Comparison of ENCODE assay signal across 16 cellular contexts in the genomic region with DNA sequence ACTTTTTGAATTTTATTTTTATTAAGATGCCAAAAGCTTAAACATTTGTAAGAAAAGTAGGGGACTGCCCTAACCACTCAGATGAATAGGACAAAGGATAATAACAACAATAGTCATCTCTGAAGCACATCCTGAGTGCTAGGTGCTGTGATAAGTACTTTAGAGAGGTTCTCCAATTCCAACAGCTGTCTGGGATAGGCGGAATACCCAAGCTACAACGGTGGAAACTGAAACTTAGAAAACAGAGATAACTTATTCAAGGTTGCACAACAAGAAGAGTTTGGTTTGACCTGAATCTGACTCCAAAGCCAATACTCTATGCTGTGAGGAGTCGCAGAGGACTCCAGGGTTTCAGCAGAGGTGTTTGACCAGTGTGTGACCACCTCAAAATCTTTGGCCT. TPM values are rescaled to one million over a fixed set of nuclear protein-coding genes. Genes with fewer than 3 reads are reported as not detected.
DNase-seq lines count a peak whose midpoint lies in the region; ATAC-seq, FAIRE-seq and TF ChIP-seq lines count a peak whose summit lies in the region.
"Had no signal": no experiment of that assay in that cellular context is flagged by ENCODE, and none has a peak within 500 bp of the region (broad histone marks: within the 10 kb centered on the region; RNA-seq: fewer than 3 reads in every experiment).

No MANE protein-coding gene starts in this region.

- DNase-seq in HepG2 (ENCODE audit: low spot score) = no peak
- no peak for DNase-seq in right lobe of liver
- no peak for DNase-seq in PC-9
- no peak for DNase-seq in hepatocyte (ENCODE audit: low spot score)
- no peak for DNase-seq in GM20000 (ENCODE audit: low spot score)
- no peak for DNase-seq in SKM-1 (lab: John Stamatoyannopoulos, UW; ENCODE audit: unreplicated experiment)
- DNase-seq in NCI-H1048 (lab: John Stamatoyannopoulos, UW) = no peak
- DNase-seq: gastrocnemius medialis; Karpas-422; NCI-H187; pancreas; stimulated activated CD4-positive, alpha-beta T cell treated with anti-CD3 and anti-CD28 coated beads, Interleukin-12 subunit alpha, Interleukin-12 subunit beta, amount 100 ng/mL, for 4 hours; substantia nigra had no signal

- H3K4me3 ChIP-seq in HepG2 (replicated peaks in 1 of 3; ENCODE audit: insufficient read depth in 1 of 3, low read depth in 2 of 3, low read length in 3 of 3) (peak overlapping the region in 1 of 3 experiments; percentile 93; a peak in 1 of 6 replicates), right lobe of liver (no peak overlapping the region), PC-9 (no peak overlapping the region; the same call in 1 of the 2 replicates), hepatocyte (no peak overlapping the region)
- H3K4me3 ChIP-seq: ascending aorta, gastrocnemius medialis, pancreas had no signal

- TF ChIP-seq EP300 in HepG2 (IDR thresholded peaks at IDR 0.05; ENCODE audit: low read depth in 2 of 2, low read length in 2 of 2) (no peak), HepG2 (CRISPR knock-in tag; IDR thresholded peaks at IDR 0.05; ENCODE audit: borderline replicate concordance) (no peak)

- H3K4me2 ChIP-seq in HepG2 (ENCODE audit: low read depth, low read length) (peak overlapping the region; percentile 95), PC-9 (peak overlapping the region; percentile 90), hepatocyte (peak overlapping the region; percentile 90)

- H3K9me3 ChIP-seq in HepG2 (ENCODE audit: low read length) (no peaks in the 10 kb centered on the region), right lobe of liver (no peaks in the 10 kb centered on the region), PC-9 (ENCODE audit: insufficient read depth, low read depth) (no peaks in the 10 kb centered on the region), hepatocyte (ENCODE audit: low read depth) (no peaks in the 10 kb centered on the region)
- H3K9me3 ChIP-seq: ascending aorta, gastrocnemius medialis, pancreas had no signal

- no peak for TF ChIP-seq CTCF in HepG2 (CRISPR knock-in tag; IDR thresholded peaks at IDR 0.05)
- no peak for TF ChIP-seq CTCF in right lobe of liver (IDR thresholded peaks at IDR 0.05)
- TF ChIP-seq CTCF in PC-9 (conservative IDR thresholded peaks at IDR 0.05) = no peak
- no peak for TF ChIP-seq CTCF in hepatocyte (IDR thresholded peaks at IDR 0.05; ENCODE audit: poor library complexity)
- TF ChIP-seq CTCF in GM20000 (IDR thresholded peaks at IDR 0.05; ENCODE audit: extremely low read depth, missing control alignments) = no peak

- ATAC-seq in HepG2 (no peak), right lobe of liver (no peak), GM18511 (IDR thresholded peaks at IDR 0.05; ENCODE audit: unreplicated experiment) (no peak)
- ATAC-seq: gastrocnemius medialis, HCT116, pancreas had no signal

- in situ Hi-C loops in HepG2 (cut with HindIII; ENCODE audit: extremely low pct_ligation_motif_present, low pct_unique_long_range_greater_than_20kb) = loop anchor here (25.0 kb wide), 1 partner anchor 546 kb away; the partner anchor contains the start of genes ADO and EGR2

- H3K27me3 ChIP-seq in HepG2 (ENCODE audit: control insufficient read depth in 1 of 2, insufficient read depth in 2 of 2, low read length in 2 of 2) = no peaks in the 10 kb centered on the region
- no peaks in the 10 kb centered on the region for H3K27me3 ChIP-seq in right lobe of liver
- no peaks in the 10 kb centered on the region for H3K27me3 ChIP-seq in PC-9 (ENCODE audit: insufficient read depth, low read depth)
- H3K27me3 ChIP-seq in hepatocyte = no peaks in the 10 kb centered on the region
- H3K27me3 ChIP-seq: ascending aorta, pancreas had no signal

- H2AFZ ChIP-seq in HepG2 (ENCODE audit: low read length) = no peak overlapping the region
- H2AFZ ChIP-seq in PC-9 = no peak overlapping the region
- no peak overlapping the region for H2AFZ ChIP-seq in hepatocyte

- H3K79me2 ChIP-seq in HepG2 (ENCODE audit: insufficient read depth, low read length) (peaks cover 37% of the 10 kb centered on the region), PC-9 (ENCODE audit: low read depth) (peaks cover 47% of the 10 kb centered on the region), hepatocyte (peaks cover 31% of the 10 kb centered on the region)

- BruUV-seq in HepG2 (replicated peaks; lab: Mats Ljungman, UMichigan) = no TSS peak
- BruUV-seq in PC-9 (replicated peaks; lab: Mats Ljungman, UMichigan) = no TSS peak

- no peaks in the 10 kb centered on the region for H3K9me2 ChIP-seq in PC-9 (ENCODE audit: insufficient read depth)
- no peaks in the 10 kb centered on the region for H3K9me2 ChIP-seq in hepatocyte (replicated peaks; ENCODE audit: insufficient read depth)

- H3K9ac ChIP-seq in HepG2 (ENCODE audit: insufficient read depth, low read depth, low read length) = no peak overlapping the region; the same call in 1 of the 2 replicates

- POLR2A ChIA-PET in HepG2 (lab: Yijun Ruan, JAX) = no interaction called here
- POLR2A ChIA-PET in PC-9 (lab: Charles Lee; ENCODE audit: unreplicated experiment) = interaction anchor here (0.6 kb wide), 3 partner anchors 117 to 1363 kb away, joined by 3 to 7 read pairs (median 3); no protein-coding TSS in a partner anchor

- H3K27ac ChIP-seq in HepG2 (ENCODE audit: extremely low read length, insufficient read depth, low read length) (no peak overlapping the region), right lobe of liver (no peak overlapping the region), PC-9 (no peak overlapping the region), hepatocyte (no peak overlapping the region)
- H3K27ac ChIP-seq: ascending aorta, gastrocnemius medialis, pancreas had no signal

- H3K36me3 ChIP-seq in HepG2 (replicated peaks in 1 of 2; ENCODE audit: control insufficient read depth in 1 of 2, insufficient read depth in 2 of 2, low read length in 2 of 2) (no peaks in the 10 kb centered on the region; a peak in 1 of 5 replicates), right lobe of liver (no peaks in the 10 kb centered on the region), PC-9 (ENCODE audit: low read depth) (no peaks in the 10 kb centered on the region), hepatocyte (replicated peaks; ENCODE audit: insufficient read depth, low read depth) (no peaks in the 10 kb centered on the region)
- H3K36me3 ChIP-seq: ascending aorta, gastrocnemius medialis, pancreas had no signal

- TF ChIP-seq RAD21 in HepG2 (CRISPR knock-in tag; IDR thresholded peaks at IDR 0.05) = no peak

- H3K4me1 ChIP-seq in HepG2 (ENCODE audit: insufficient read depth, low read length) (peaks cover 48% of the 10 kb centered on the region), right lobe of liver (peaks cover 0 to 6% (median 0%) of the 10 kb centered on the region in 4 donors), PC-9 (replicated peaks; ENCODE audit: insufficient read depth) (peaks cover 33% of the 10 kb centered on the region), hepatocyte (ENCODE audit: insufficient read depth) (peaks cover 3% of the 10 kb centered on the region)

- TF ChIP-seq POLR2A in HepG2 (IDR thresholded peaks at IDR 0.05; ENCODE audit: insufficient read depth in 1 of 2, low read depth in 2 of 2, low read length in 2 of 2) = no peak
- no peak for TF ChIP-seq POLR2A in right lobe of liver (IDR thresholded peaks at IDR 0.05)

- CTCF ChIA-PET in HepG2 (lab: Yijun Ruan, JAX; ENCODE audit: low intra/inter-chr PET ratio, low total read pairs) (no interaction called here), PC-9 (lab: Charles Lee) (interaction anchor here (0.6 to 0.7 kb wide), 2 partner anchors 431 to 1099 kb away, joined by 3 read pairs; no protein-coding TSS in a partner anchor)

- H4K20me1 ChIP-seq in HepG2 (ENCODE audit: insufficient read depth, low read length) (no peaks in the 10 kb centered on the region), PC-9 (ENCODE audit: insufficient read depth) (no peaks in the 10 kb centered on the region), hepatocyte (ENCODE audit: insufficient read depth, poor library complexity, severe bottlenecking) (no peaks in the 10 kb centered on the region)

- WGBS in HepG2 (ENCODE audit: low lambda C conversion rate) = 54% methylated on average over 3 of the region's 3 CpGs
- WGBS in right lobe of liver (ENCODE audit: insufficient coverage, low coverage, low lambda C conversion rate, missing lambda C conversion rate) = 36% methylated on average over 3 of the region's 3 CpGs
- WGBS in hepatocyte (ENCODE audit: low lambda C conversion rate, missing lambda C conversion rate) = 62% methylated on average over 3 of the region's 3 CpGs

- intact Hi-C loops in HepG2 (cut with micrococcal nuclease; ENCODE audit: unreplicated experiment) (loop anchor here (5.0 to 10.0 kb wide), 5 partner anchors 106 to 538 kb away; partner anchors contain the start of genes ADO, ARID5B and ZNF365), right lobe of liver (cut with DNase I) (no loop called here), PC-9 (cut with micrococcal nuclease; ENCODE audit: unreplicated experiment) (loop anchor here (5.0 kb wide), 2 partner anchors 56 to 551 kb away; partner anchors contain the start of gene EGR2)

- no peak for FAIRE-seq in HepG2 (lab: Jason Lieb, UNC)
- FAIRE-seq: pancreas had no signal

- peaks cover 11% of the 10 kb centered on the region; the same call in 1 of the 2 replicates for H3F3A ChIP-seq in PC-9 (ENCODE audit: insufficient read depth, low read depth)

RNA-seq across cellular contexts. Expression of gene RTKN2, which starts 2.0 kb away (rescaled TPM):
- 7.0 and 10.8 TPM in 2 replicates for total RNA-seq in HepG2 (2016; rRNA removed; fragmentation: Illumina TruSeq; extraction: Trizol)
- 1.7 and 2.3 TPM in 2 replicates for total RNA-seq in HepG2 (2016; cell fraction: cytosol; rRNA removed; fragmentation: Illumina TruSeq; extraction: Trizol; ENCODE audit: low read depth)
- 6.6 and 10.1 TPM in 2 replicates for total RNA-seq in HepG2 (2016; cell fraction: insoluble cytoplasmic fraction; rRNA removed; fragmentation: Illumina TruSeq; extraction: Trizol)
- total RNA-seq in HepG2 (2016; cell fraction: membrane; rRNA removed; fragmentation: Illumina TruSeq; extraction: Trizol) = 3.9 and 4.5 TPM in 2 replicates
- 13.5 and 13.9 TPM in 2 replicates for total RNA-seq in HepG2 (2016; cell fraction: nucleus; rRNA removed; fragmentation: Illumina TruSeq; extraction: Trizol)
- 1.2 and 2.2 TPM in 2 replicates for polyA plus RNA-seq in HepG2 (2011; rRNA removed)
- 0.67 and 0.70 TPM in 2 replicates for polyA plus RNA-seq in HepG2 (2011; cell fraction: cytosol; rRNA removed)
- 1.4 and 1.6 TPM in 2 replicates for polyA plus RNA-seq in HepG2 (2011; cell fraction: nucleus; rRNA removed)
- polyA plus RNA-seq in HepG2 (2012) = 1.5 and 3.2 TPM in 2 replicates
- polyA plus RNA-seq in HepG2 (2016; cell fraction: cytosol; fragmentation: Illumina TruSeq; extraction: Trizol; ENCODE audit: low read depth) = 1.1 TPM in 2 replicates
- polyA plus RNA-seq in HepG2 (2016; cell fraction: insoluble cytoplasmic fraction; fragmentation: Illumina TruSeq; extraction: Trizol; ENCODE audit: low read depth) = 9.3 TPM in 2 replicates
- 2.1 and 2.7 TPM in 2 replicates for polyA plus RNA-seq in HepG2 (2016; cell fraction: membrane; fragmentation: Illumina TruSeq; extraction: Trizol; ENCODE audit: low read depth)
- polyA plus RNA-seq in HepG2 (2016; cell fraction: nucleus; fragmentation: Illumina TruSeq; extraction: Trizol; ENCODE audit: insufficient read depth, low read depth) = 9.6 and 11.4 TPM in 2 replicates
- 0.87 and 1.0 TPM in 2 replicates for polyA minus RNA-seq in HepG2 (2011; rRNA and poly(A)+ RNA removed; ENCODE audit: low replicate concordance)
- polyA minus RNA-seq in HepG2 (2011; cell fraction: cytosol; rRNA and poly(A)+ RNA removed) = 1.8 and 2.0 TPM in 2 replicates
- 15.0 and 20.2 TPM in 2 replicates for polyA minus RNA-seq in HepG2 (2011; cell fraction: nucleus; rRNA and poly(A)+ RNA removed)
- under 1 TPM in 2 of 6 experiments, not detected in 4; 0.06 to 0.12 TPM for total RNA-seq in right lobe of liver
- total RNA-seq in PC-9 (2021) = 16.1 and 18.5 TPM in 2 replicates
- total RNA-seq in hepatocyte = 5.3 and 6.6 TPM in 2 replicates
- 0.68 and 2.2 TPM in 2 replicates for polyA plus RNA-seq in hepatocyte
- total RNA-seq: ascending aorta, gastrocnemius medialis had no signal

Comparison
In these comparisons a context has a peak if more than half of its experiments do, and no peak if none do; other contexts are left out.
1. intact Hi-C loops: an anchor here in HepG2 (5.0 to 10.0 kb wide) and PC-9 (5.0 kb wide); none called in right lobe of liver.